Comparison of ENCODE assay signal across 17 cellular contexts in the genomic region with DNA sequence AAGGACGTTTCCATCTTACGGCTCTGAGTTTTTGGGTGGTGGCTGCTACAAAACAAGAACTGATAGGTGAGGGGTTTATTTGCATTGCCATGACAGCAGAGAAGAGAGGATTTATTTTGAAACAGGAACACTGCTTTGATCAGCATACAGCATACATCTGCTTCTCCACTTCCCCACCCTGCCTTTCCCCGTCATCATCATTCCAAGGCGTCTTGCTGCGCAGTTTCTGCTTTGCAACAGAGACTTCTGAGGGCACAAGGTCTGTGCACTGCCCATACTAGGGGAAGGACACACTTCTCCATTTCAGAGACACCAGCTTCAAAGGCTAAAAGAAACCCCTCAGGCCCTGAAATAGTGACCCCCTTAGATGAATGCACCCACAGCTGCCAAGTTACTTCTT.
"Had no signal": no experiment of that assay in that cellular context is flagged by ENCODE, and none has a peak within 500 bp of the region (broad histone marks: within the 10 kb centered on the region; RNA-seq: fewer than 3 reads in every experiment).

No MANE protein-coding gene starts in this region.

- H3K4me3 Mint-ChIP-seq: activated naive CD4-positive, alpha-beta T cell treated with anti-CD3 and anti-CD28 coated beads, Interleukin-2, amount 50 U/mL, for 24 hours; brain; neural progenitor cell; stimulated activated naive B cell treated with anti-CD40 and anti-IgM and Interleukin-4, amounts not matched to agents 10 μg/mL and 1 μg/mL and 100 μg/mL, for 72 hours; T-helper 1 cell treated with Interleukin-12 subunit alpha and Interleukin-12 subunit beta and Interleukin-4 antibody, amounts not matched to agents 30 μg/mL and 1 μg/mL, for 36 hours had no signal

- H3K36me3 Mint-ChIP-seq: activated naive CD4-positive, alpha-beta T cell treated with anti-CD3 and anti-CD28 coated beads, Interleukin-2, amount 50 U/mL, for 24 hours; brain; neural progenitor cell; stimulated activated naive B cell treated with anti-CD40 and anti-IgM and Interleukin-4, amounts not matched to agents 10 μg/mL and 1 μg/mL and 100 μg/mL, for 72 hours had no signal

- H3K27me3 Mint-ChIP-seq: activated naive CD4-positive, alpha-beta T cell treated with anti-CD3 and anti-CD28 coated beads, Interleukin-2, amount 50 U/mL, for 24 hours had no signal

- DNase-seq: activated CD4-positive, alpha-beta T cell treated with anti-CD3 and anti-CD28 coated beads, Interleukin-2, amount 50 U/mL, for 1 hour; activated CD4-positive, CD25-positive, alpha-beta regulatory T cell; amniotic stem cell; glutamatergic neuron; left colon; mesenchymal stem cell; right cardiac atrium; spleen; stimulated activated CD4-positive, alpha-beta T cell treated with anti-CD3 and anti-CD28 coated beads, Interleukin-1b, Interleukin-23, amount 100 ng/mL, for 48 hours; stimulated activated naive B cell treated with anti-CD40 and anti-IgM and Interleukin-4, amounts not matched to agents 10 μg/mL and 1 μg/mL and 100 μg/mL, for 72 hours had no signal

- ATAC-seq: left colon; stimulated activated naive B cell treated with anti-CD40 and anti-IgM and Interleukin-4, amounts not matched to agents 10 μg/mL and 1 μg/mL and 100 μg/mL, for 72 hours had no signal

- H3K9me3 Mint-ChIP-seq: activated naive CD4-positive, alpha-beta T cell treated with anti-CD3 and anti-CD28 coated beads, Interleukin-2, amount 50 U/mL, for 24 hours; activated T-helper 2 cell treated with anti-CD3 and anti-CD28 coated beads, Interferon-gamma antibody, Interleukin-2, Interleukin-4, amounts not matched to agents 10 μg/mL and 5 μg/mL and 100 μg/mL, durations not matched to agents 14 hours and 24 hours and 36 hours; stimulated activated naive B cell treated with anti-CD40 and anti-IgM and Interleukin-4, amounts not matched to agents 10 μg/mL and 1 μg/mL and 100 μg/mL, for 72 hours; T-helper 1 cell treated with Interleukin-12 subunit alpha and Interleukin-12 subunit beta and Interleukin-4 antibody, amounts not matched to agents 30 μg/mL and 1 μg/mL, for 36 hours had no signal

- FAIRE-seq: pancreas, urothelium cell line had no signal

- H3K27ac Mint-ChIP-seq: activated naive CD4-positive, alpha-beta T cell treated with anti-CD3 and anti-CD28 coated beads, Interleukin-2, amount 50 U/mL, for 24 hours; activated T-helper 2 cell treated with anti-CD3 and anti-CD28 coated beads, Interferon-gamma antibody, Interleukin-2, Interleukin-4, amounts not matched to agents 10 μg/mL and 5 μg/mL and 100 μg/mL, durations not matched to agents 14 hours and 24 hours and 36 hours; brain; neural progenitor cell; stimulated activated naive B cell treated with anti-CD40 and anti-IgM and Interleukin-4, amounts not matched to agents 10 μg/mL and 1 μg/mL and 100 μg/mL, for 72 hours; T-helper 1 cell treated with Interleukin-12 subunit alpha and Interleukin-12 subunit beta and Interleukin-4 antibody, amounts not matched to agents 30 μg/mL and 1 μg/mL, for 36 hours had no signal

- H3K4me1 Mint-ChIP-seq: activated naive CD4-positive, alpha-beta T cell treated with anti-CD3 and anti-CD28 coated beads, Interleukin-2, amount 50 U/mL, for 24 hours; brain; stimulated activated naive B cell treated with anti-CD40 and anti-IgM and Interleukin-4, amounts not matched to agents 10 μg/mL and 1 μg/mL and 100 μg/mL, for 72 hours had no signal
